8 cellular contexts compared by ENCODE assay signal in the genomic region with DNA sequence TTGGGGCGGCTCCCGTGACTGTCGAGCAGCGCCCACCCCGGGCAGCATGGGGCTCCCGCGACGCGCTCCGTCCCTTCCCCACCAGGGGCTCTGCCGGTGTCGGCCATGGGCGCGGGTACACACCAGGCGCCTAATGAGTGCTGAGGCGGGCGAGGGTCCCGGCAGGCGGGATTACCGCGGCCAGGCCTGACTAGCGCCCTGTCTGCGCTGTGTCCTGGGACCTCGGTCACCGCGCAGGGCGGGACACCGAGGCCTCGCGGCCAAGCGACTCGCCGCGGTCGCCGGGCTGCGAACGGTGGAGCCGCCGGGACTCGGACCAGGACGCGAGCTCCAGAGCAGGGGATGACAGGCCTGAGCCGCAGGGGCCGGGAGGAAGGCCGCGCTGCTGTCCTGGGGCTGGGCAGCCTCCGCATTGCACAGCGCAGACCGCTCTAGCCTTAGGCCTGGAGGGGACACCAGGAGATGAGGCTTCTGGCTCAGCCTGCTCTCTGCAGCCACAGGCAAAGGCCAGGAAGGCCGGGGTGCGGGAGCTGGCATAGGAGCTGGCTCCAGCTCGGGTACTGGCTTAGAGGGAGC. TPM values are rescaled to one million over a fixed set of nuclear protein-coding genes. Genes with fewer than 3 reads are reported as not detected.
A peak's percentile ranks its signal among the peaks of the same experiment; 100 is the strongest.
DNase-seq lines count a peak whose midpoint lies in the region; TF ChIP-seq lines count a peak whose summit lies in the region.

No MANE protein-coding gene starts in this region.

- peak overlapping the region; percentile 95 for H3K4me3 ChIP-seq in HUES64 (ENCODE audit: low read length)
- H3K4me3 ChIP-seq in smooth muscle cell = peak overlapping the region; percentile 98

- H3K79me2 ChIP-seq in smooth muscle cell (ENCODE audit: low read depth) = peaks cover 36% of the 10 kb centered on the region

- DNase-seq in Caki2 (ENCODE audit: low read depth) = peak; percentile 37
- DNase-seq in GM20000 (ENCODE audit: low spot score) = peak; percentile 64
- peak; percentile 64 for DNase-seq in astrocyte of the hippocampus (ENCODE audit: low read depth, low spot score)
- peak; percentile 72 for DNase-seq in iPS-NIHi11 (ENCODE audit: low spot score)
- DNase-seq in smooth muscle cell (lab: John Stamatoyannopoulos, UW; ENCODE audit: unreplicated experiment) = peak; percentile 39
- DNase-seq in stimulated activated CD4-positive, alpha-beta T cell treated with anti-CD3 and anti-CD28 coated beads, Interleukin-12 subunit alpha, Interleukin-12 subunit beta, amount 100 ng/mL, for 4 hours = no peak
- DNase-seq in DMS79 (lab: John Stamatoyannopoulos, UW) = no peak

- 7% methylated on average over 53 of the region's 53 CpGs for WGBS in HUES64
- WGBS in smooth muscle cell (ENCODE audit: low lambda C conversion rate) = 4% methylated on average over 45 of the region's 53 CpGs

- H3K27me3 ChIP-seq in HUES64 (ENCODE audit: insufficient read depth, low read length) (peaks cover 13% of the 10 kb centered on the region), smooth muscle cell (ENCODE audit: low read depth) (no peaks in the 10 kb centered on the region)

- H3K4me2 ChIP-seq in smooth muscle cell = peak overlapping the region; percentile 97

- peaks cover 33% of the 10 kb centered on the region for H3K36me3 ChIP-seq in HUES64 (ENCODE audit: insufficient read depth, low read length)
- no peaks in the 10 kb centered on the region for H3K36me3 ChIP-seq in smooth muscle cell (ENCODE audit: low read depth)

- TF ChIP-seq CTCF in GM20000 (IDR thresholded peaks at IDR 0.05; ENCODE audit: extremely low read depth, missing control alignments) (no peak), smooth muscle cell (IDR thresholded peaks at IDR 0.05; ENCODE audit: borderline replicate concordance, insufficient read depth, poor library complexity, severe bottlenecking) (no peak)

- H2AFZ ChIP-seq in smooth muscle cell (ENCODE audit: low read depth) = peak overlapping the region; percentile 85

- H3K9me3 ChIP-seq in HUES64 (ENCODE audit: insufficient read depth, low read depth, low read length) = no peaks in the 10 kb centered on the region
- H3K9me3 ChIP-seq in smooth muscle cell (replicated peaks; ENCODE audit: low read depth) = no peaks in the 10 kb centered on the region

- no peaks in the 10 kb centered on the region; the same call in 1 of the 2 replicates for H3K4me1 ChIP-seq in HUES64 (ENCODE audit: insufficient read depth, low read length)
- H3K4me1 ChIP-seq in smooth muscle cell (ENCODE audit: low read depth) = peaks cover 17% of the 10 kb centered on the region

- H3K9ac ChIP-seq in HUES64 (ENCODE audit: low read depth, low read length) = peak overlapping the region; percentile 92
- peak overlapping the region; percentile 68 for H3K9ac ChIP-seq in smooth muscle cell (ENCODE audit: low read depth)

- in situ Hi-C loops in Caki2 (cut with HindIII; ENCODE audit: low pct_unique_long_range_greater_than_20kb, low sequenced_read_pairs) = no loop called here

- H3K27ac ChIP-seq in HUES64 (ENCODE audit: low read depth, low read length) (no peak overlapping the region), smooth muscle cell (ENCODE audit: low read depth) (no peak overlapping the region)

- peaks cover 56% of the 10 kb centered on the region for H4K20me1 ChIP-seq in smooth muscle cell (ENCODE audit: low read depth)

- H3F3A ChIP-seq in smooth muscle cell (ENCODE audit: low read depth) = no peaks in the 10 kb centered on the region

RNA-seq across cellular contexts. Expression of a gene that starts 14.1 kb away (rescaled TPM):
- not detected in 2 replicates for total RNA-seq in Caki2 (2014; rRNA removed; shearing (Covaris generic); ENCODE audit: low replicate concordance)
- polyA plus RNA-seq in HUES64 (2013, experiment 1 of 2) = 0.55 TPM
- 0.32 TPM for polyA plus RNA-seq in HUES64 (2013, experiment 2 of 2)
- not detected in 2 replicates for total RNA-seq in smooth muscle cell
- polyA plus RNA-seq in smooth muscle cell = not detected in 2 replicates

RNA-seq across cellular contexts. Expression of a gene that starts 16.3 kb away (rescaled TPM):
- 12.5 and 19.5 TPM in 2 replicates for total RNA-seq in Caki2 (2014; rRNA removed; shearing (Covaris generic); ENCODE audit: low replicate concordance)
- 32.2 TPM for polyA plus RNA-seq in HUES64 (2013, experiment 1 of 2)
- 33.2 TPM for polyA plus RNA-seq in HUES64 (2013, experiment 2 of 2)
- 14.6 and 25.5 TPM in 2 replicates for total RNA-seq in smooth muscle cell
- polyA plus RNA-seq in smooth muscle cell = 57.8 and 58.5 TPM in 2 replicates

RNA-seq across cellular contexts. Expression of a gene that starts 19.7 kb away (rescaled TPM):
- total RNA-seq in Caki2 (2014; rRNA removed; shearing (Covaris generic); ENCODE audit: low replicate concordance) = not detected in 2 replicates
- polyA plus RNA-seq in HUES64 (2013, experiment 1 of 2) = not detected
- polyA plus RNA-seq in HUES64 (2013, experiment 2 of 2) = not detected
- not detected in 2 replicates for total RNA-seq in smooth muscle cell
- not detected in 2 replicates for polyA plus RNA-seq in smooth muscle cell

RNA-seq across cellular contexts. Expression of a gene that starts 29.4 kb away (rescaled TPM):
- not detected in 2 replicates for total RNA-seq in Caki2 (2014; rRNA removed; shearing (Covaris generic); ENCODE audit: low replicate concordance)
- not detected for polyA plus RNA-seq in HUES64 (2013, experiment 1 of 2)
- polyA plus RNA-seq in HUES64 (2013, experiment 2 of 2) = not detected
- not detected in 2 replicates for total RNA-seq in smooth muscle cell
- polyA plus RNA-seq in smooth muscle cell = not detected in 2 replicates

RNA-seq across cellular contexts. Expression of a gene that starts 35.7 kb away (rescaled TPM):
- not detected in 2 replicates for total RNA-seq in Caki2 (2014; rRNA removed; shearing (Covaris generic); ENCODE audit: low replicate concordance)
- 0.35 TPM for polyA plus RNA-seq in HUES64 (2013, experiment 1 of 2)
- polyA plus RNA-seq in HUES64 (2013, experiment 2 of 2) = 1.0 TPM
- total RNA-seq in smooth muscle cell = not detected in 2 replicates
- not detected in 2 replicates for polyA plus RNA-seq in smooth muscle cell

Comparison
In these comparisons a context has a peak if more than half of its experiments do, and no peak if none do; other contexts are left out.
1. DNase-seq: peak in Caki2 (single experiment), GM20000 (single experiment), astrocyte of the hippocampus (single experiment), iPS-NIHi11 (single experiment) and smooth muscle cell (single experiment); none in stimulated activated CD4-positive, alpha-beta T cell treated with anti-CD3 and anti-CD28 coated beads, Interleukin-12 subunit alpha, Interleukin-12 subunit beta, amount 100 ng/mL, for 4 hours (single experiment) and DMS79 (single experiment).